ENCODE assay signal across 33 cellular contexts in genomic region chr7:95788288-95788687, GRCh38. TPM values are rescaled to one million over a fixed set of nuclear protein-coding genes. Genes with fewer than 3 reads are reported as not detected.
"Had no signal": no experiment of that assay in that cellular context is flagged by ENCODE, and none has a peak within 500 bp of the region (broad histone marks: within the 10 kb centered on the region; RNA-seq: fewer than 3 reads in every experiment).

No MANE protein-coding gene starts in this region.

- DNase-seq: Karpas-422, Kasumi-1, KBM-7, KG1, MG63, MM.1S, MV-4-11, NCI-H1048, NCI-H1092 treated with DMSO at 0.1 percent for 48 hours, NCI-H1105, NCI-H1105 treated with DMSO at 0.1 percent for 48 hours, NCI-H1417, NCI-H1417 treated with DMSO at 0.1 percent for 48 hours, NCI-H1436, NCI-H1436 treated with DMSO at 0.1 percent for 48 hours, NCI-H1694, NCI-H1694 treated with DMSO at 0.1 percent for 48 hours, NCI-H187, NCI-H187 treated with DMSO at 0.1 percent for 48 hours, NCI-H1930, NCI-H2029, NCI-H2029 treated with DMSO at 0.1 percent for 48 hours, NCI-H2081 treated with DMSO at 0.1 percent for 48 hours, NCI-H2107, NCI-H2171, NCI-H2171 treated with DMSO at 0.1 percent for 48 hours, NCI-H2227 treated with DMSO at 0.1 percent for 48 hours, NCI-H226, NCI-H345, NCI-H446, NCI-H446 treated with DMSO at 0.1 percent for 48 hours had no signal

- H3K4me2 ChIP-seq: KMS-11 had no signal

- H3K9me3 ChIP-seq: MG63 had no signal

- H3K27me3 ChIP-seq: MG63 had no signal

- H3K27ac ChIP-seq: KMS-11 had no signal

- H3K4me3 ChIP-seq: MG63 had no signal

- H3K36me3 ChIP-seq: MG63 had no signal

RNA-seq across cellular contexts. Expression of gene DYNC1I1, which starts 15.9 kb away (rescaled TPM):
- total RNA-seq: MCF 10A had no signal
